ENCODE assay signal across 8 cellular contexts in the genomic region with DNA sequence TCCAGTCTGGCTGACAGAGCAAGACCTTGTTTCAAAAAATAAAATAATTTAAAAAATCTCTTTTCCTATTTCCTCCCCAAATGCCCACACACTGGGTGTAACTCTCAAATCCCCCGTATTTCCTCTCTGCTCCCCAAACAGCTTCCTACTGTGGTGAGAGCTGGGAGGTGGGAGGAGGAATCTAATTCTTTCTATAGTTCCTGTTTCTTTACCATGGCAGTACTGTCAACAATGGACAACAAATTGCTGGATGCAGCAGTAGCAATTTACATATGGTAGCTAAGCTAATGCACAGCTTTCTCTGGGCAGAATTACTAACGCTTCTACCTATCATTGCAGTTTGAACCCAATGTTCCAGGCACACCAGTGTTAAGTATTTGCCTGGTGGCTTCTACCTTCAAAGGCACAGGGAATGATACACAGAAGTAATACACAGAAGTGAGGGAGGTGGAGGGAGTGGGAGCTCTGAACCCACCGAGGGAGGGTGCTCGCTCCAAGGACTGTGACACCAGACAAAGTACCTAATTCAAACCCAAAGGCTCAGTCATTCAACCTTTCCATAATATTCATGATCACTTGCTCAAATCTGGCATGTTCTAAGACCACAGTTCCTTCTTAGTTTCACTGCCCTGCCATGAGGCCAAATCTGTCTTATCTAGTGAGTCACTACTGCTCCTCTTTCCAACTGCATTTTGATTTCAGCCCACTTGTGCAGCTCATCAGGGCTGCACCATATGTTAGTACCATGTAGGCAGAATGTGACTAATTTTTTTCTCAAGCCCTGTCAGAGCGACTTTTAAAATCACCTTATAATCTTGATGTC. TPM values are rescaled to one million over a fixed set of nuclear protein-coding genes. Genes with fewer than 3 reads are reported as not detected.
DNase-seq lines count a peak whose midpoint lies in the region; ATAC-seq lines count a peak whose summit lies in the region.

No MANE protein-coding gene starts in this region.

- peak; percentile 68 to 81 for DNase-seq in AML-193 (lab: John Stamatoyannopoulos, UW)
- peak; percentile 84 for DNase-seq in NCI-H2171 treated with DMSO at 0.1 percent for 48 hours (lab: John Stamatoyannopoulos, UW)
- DNase-seq in immature natural killer cell = no peak
- DNase-seq in stimulated activated effector memory CD8-positive, alpha-beta T cell treated with anti-CD3 and anti-CD28 coated beads, Interleukin-12 subunit alpha, Interleukin-12 subunit beta, amount 100 ng/mL, for 72 hours (ENCODE audit: low spot score in 2 of 2) = peak in 1 of 2 donors; percentile 53
- no peak for DNase-seq in NCI-H146 (lab: John Stamatoyannopoulos, UW)
- DNase-seq in NCI-H748 treated with DMSO at 0.1 percent for 48 hours (lab: John Stamatoyannopoulos, UW) = no peak

- H3K9me3 Mint-ChIP-seq in activated naive CD8-positive, alpha-beta T cell (ENCODE audit: low read depth) = no peaks in the 10 kb centered on the region
- H3K9me3 Mint-ChIP-seq in immature natural killer cell = no peaks in the 10 kb centered on the region
- no peaks in the 10 kb centered on the region for H3K9me3 Mint-ChIP-seq in stimulated activated effector memory CD8-positive, alpha-beta T cell treated with anti-CD3 and anti-CD28 coated beads, Interleukin-12 subunit alpha, Interleukin-12 subunit beta, amount 100 ng/mL, for 72 hours

- peak overlapping the region; percentile 41 for H3K4me3 Mint-ChIP-seq in activated naive CD8-positive, alpha-beta T cell
- peak overlapping the region; percentile 34 to 68 (median 61) for H3K4me3 Mint-ChIP-seq in immature natural killer cell
- peak overlapping the region; percentile 13 for H3K4me3 Mint-ChIP-seq in stimulated activated effector memory CD8-positive, alpha-beta T cell treated with anti-CD3 and anti-CD28 coated beads, Interleukin-12 subunit alpha, Interleukin-12 subunit beta, amount 100 ng/mL, for 72 hours

- ATAC-seq in GM21423 (IDR thresholded peaks at IDR 0.05; ENCODE audit: unreplicated experiment) = peak; percentile 34
- peak; percentile 100 for ATAC-seq in stimulated activated effector memory CD8-positive, alpha-beta T cell treated with anti-CD3 and anti-CD28 coated beads, Interleukin-12 subunit alpha, Interleukin-12 subunit beta, amount 100 ng/mL, for 72 hours

- peak overlapping the region; percentile 64 for H3K27ac Mint-ChIP-seq in activated naive CD8-positive, alpha-beta T cell
- H3K27ac Mint-ChIP-seq in immature natural killer cell = peak overlapping the region; percentile 28 to 82 (median 54)
- peak overlapping the region; percentile 79 for H3K27ac Mint-ChIP-seq in stimulated activated effector memory CD8-positive, alpha-beta T cell treated with anti-CD3 and anti-CD28 coated beads, Interleukin-12 subunit alpha, Interleukin-12 subunit beta, amount 100 ng/mL, for 72 hours

- H3K36me3 Mint-ChIP-seq in activated naive CD8-positive, alpha-beta T cell = peaks cover 5% of the 10 kb centered on the region
- H3K36me3 Mint-ChIP-seq in immature natural killer cell = no peaks in the 10 kb centered on the region
- H3K36me3 Mint-ChIP-seq in stimulated activated effector memory CD8-positive, alpha-beta T cell treated with anti-CD3 and anti-CD28 coated beads, Interleukin-12 subunit alpha, Interleukin-12 subunit beta, amount 100 ng/mL, for 72 hours = peaks cover 36% of the 10 kb centered on the region

- H3K27me3 Mint-ChIP-seq in activated naive CD8-positive, alpha-beta T cell = no peaks in the 10 kb centered on the region
- H3K27me3 Mint-ChIP-seq in immature natural killer cell (ENCODE audit: low read depth in 3 of 3) = peaks cover 0 to 2% (median 0%) of the 10 kb centered on the region in 3 donors

- peaks cover 78% of the 10 kb centered on the region for H3K4me1 Mint-ChIP-seq in activated naive CD8-positive, alpha-beta T cell (ENCODE audit: low read depth)
- H3K4me1 Mint-ChIP-seq in immature natural killer cell = peaks cover 80 to 90% of the 10 kb centered on the region in 2 donors
- H3K4me1 Mint-ChIP-seq in stimulated activated effector memory CD8-positive, alpha-beta T cell treated with anti-CD3 and anti-CD28 coated beads, Interleukin-12 subunit alpha, Interleukin-12 subunit beta, amount 100 ng/mL, for 72 hours = peaks cover 62% of the 10 kb centered on the region

RNA-seq across cellular contexts. Expression of a gene that starts 37.9 kb away (rescaled TPM):
- polyA plus RNA-seq in immature natural killer cell = 10 to 100 TPM; 21.0 to 58.1 (median 35.5) TPM

RNA-seq across cellular contexts. Expression of a gene that starts 50.4 kb away (rescaled TPM):
- 100 to 1,000 TPM in 1 of 3 donors, 10 to 100 TPM in 2; 62.2 to 117 (median 80.2) TPM for polyA plus RNA-seq in immature natural killer cell

Comparison
In these comparisons a context has a peak if more than half of its experiments do, and no peak if none do; other contexts are left out.
1. DNase-seq: peak in AML-193 (2 of 2) and NCI-H2171 treated with DMSO at 0.1 percent for 48 hours (single experiment); none in immature natural killer cell (0 of 3), NCI-H146 (single experiment) and NCI-H748 treated with DMSO at 0.1 percent for 48 hours (single experiment).
2. Peak in every context shown above with its lines, with median percentiles within 50 percentile points of each other: H3K27ac Mint-ChIP-seq and H3K4me3 Mint-ChIP-seq.